ENCODE assay signal across 1 cellular context in genomic region chr3:3109407-3110298, GRCh38.
TF ChIP-seq lines count a peak whose summit lies in the region.

No MANE protein-coding gene starts in this region.

TF ChIP-seq in K562, 482 proteins besides CTCF, POLR2A, EP300 and RAD21 (continued from another document):
- TF ChIP-seq MNT (conservative IDR thresholded peaks at IDR 0.05) (no peak), BRD4 (IDR thresholded peaks at IDR 0.05) (peak; percentile 20; the same call in 1 of the 2 replicates), CHD4 (IDR thresholded peaks at IDR 0.05; ENCODE audit: insufficient read depth, insufficient replicate concordance, low read depth, low read length, poor library complexity, severe bottlenecking) (no peak), ZNF551 (CRISPR knock-in tag; IDR thresholded peaks at IDR 0.05) (no peak), ATF7 (IDR thresholded peaks at IDR 0.05) (peak; percentile 9; the same call in 1 of the 2 replicates), CBFB (CRISPR knock-in tag; IDR thresholded peaks at IDR 0.05) (0 out of 2 replicates have a peak, but pooled peaks have one; percentile 25), ZNF280B (CRISPR knock-in tag; IDR thresholded peaks at IDR 0.05) (no peak), ASH1L (IDR thresholded peaks at IDR 0.05; ENCODE audit: borderline replicate concordance, low read depth, partially characterized antibody) (no peak), ZBTB9 (CRISPR knock-in tag; IDR thresholded peaks at IDR 0.05) (no peak), ZNF639 (CRISPR knock-in tag; conservative IDR thresholded peaks at IDR 0.05 in 1 of 2, IDR thresholded peaks at IDR 0.05 in 1 of 2) (peak in 1 of 2 experiments; percentile 76; a peak in 2 of 4 replicates), CEBPG (CRISPR knock-in tag; IDR thresholded peaks at IDR 0.05) (peak; percentile 41), CEBPG (tag; conservative IDR thresholded peaks at IDR 0.05 in 1 of 2, IDR thresholded peaks at IDR 0.05 in 1 of 2) (peak; percentile 44 to 45; a peak in 2 of 4 replicates), CTCFL (IDR thresholded peaks at IDR 0.05; ENCODE audit: borderline replicate concordance, insufficient read depth, low read depth, low read length, poor library complexity, severe bottlenecking) (no peak), PCBP1 (IDR thresholded peaks at IDR 0.05; ENCODE audit: low read depth, low read length, poor library complexity, severe bottlenecking) (no peak), PYGO2 (tag; IDR thresholded peaks at IDR 0.05) (0 out of 2 replicates have a peak, but pooled peaks have one; percentile 41), CEBPB (tag; IDR thresholded peaks at IDR 0.05) (peak; percentile 76; the same call in 1 of the 2 replicates), POLR2H (tag; IDR thresholded peaks at IDR 0.05; ENCODE audit: low read depth) (no peak), ATF1 (CRISPR knock-in tag; IDR thresholded peaks at IDR 0.05) (no peak), ATF1 (tag; IDR thresholded peaks at IDR 0.05) (peak; percentile 29; the same call in 1 of the 2 replicates), VEZF1 (CRISPR knock-in tag; IDR thresholded peaks at IDR 0.05) (peak; percentile 25; the same call in 1 of the 2 replicates), ATF3 (IDR thresholded peaks at IDR 0.05) (peak; percentile 77), ATF3 (CRISPR knock-in tag; conservative IDR thresholded peaks at IDR 0.05) (no peak), C11orf30 (IDR thresholded peaks at IDR 0.05; ENCODE audit: low read depth) (peak; percentile 47; the same call in 1 of the 2 replicates)
